1 cellular context compared by ENCODE assay signal in genomic region chr12:104427547-104427938, GRCh38.
TF ChIP-seq lines count a peak whose summit lies in the region.

No MANE protein-coding gene starts in this region.

TF ChIP-seq in GM12878, 131 proteins besides CTCF, POLR2A, EP300 and RAD21 (continued from another document):
- TF ChIP-seq CEBPZ (IDR thresholded peaks at IDR 0.05; ENCODE audit: low read depth, low read length) (no peak), MYB (IDR thresholded peaks at IDR 0.05; ENCODE audit: borderline replicate concordance, low read depth, low read length) (0 out of 2 replicates have a peak, but pooled peaks have one; percentile 65), KLF5 (IDR thresholded peaks at IDR 0.05; ENCODE audit: partially characterized antibody) (no peak), YY1 (IDR thresholded peaks at IDR 0.05; ENCODE audit: low read depth, low read length) (no peak), MLLT1 (IDR thresholded peaks at IDR 0.05) (peak; percentile 66), RELB (IDR thresholded peaks at IDR 0.05; ENCODE audit: low read depth) (peak; percentile 83), IKZF1 (conservative IDR thresholded peaks at IDR 0.05) (peak; percentile 81), BHLHE40 (IDR thresholded peaks at IDR 0.05; ENCODE audit: borderline replicate concordance in 1 of 2, low read depth in 2 of 2, low read length in 1 of 2) (peak; percentile 9 to 60; a peak in 2 of 4 replicates), CHD2 (IDR thresholded peaks at IDR 0.05; ENCODE audit: borderline replicate concordance, low read depth, low read length) (no peak), TCF3 (IDR thresholded peaks at IDR 0.05; ENCODE audit: borderline replicate concordance, insufficient read depth, low read depth, low read length) (no peak), IKZF2 (IDR thresholded peaks at IDR 0.05) (peak; percentile 82 to 84), ELK1 (IDR thresholded peaks at IDR 0.05; ENCODE audit: low read depth, low read length) (no peak), BRCA1 (IDR thresholded peaks at IDR 0.05; ENCODE audit: low read depth, low read length) (no peak), SRF (IDR thresholded peaks at IDR 0.05; ENCODE audit: low read depth in 2 of 2, low read length in 2 of 2) (no peak), E2F8 (IDR thresholded peaks at IDR 0.05; ENCODE audit: low read depth, partially characterized antibody) (no peak), BMI1 (IDR thresholded peaks at IDR 0.05; ENCODE audit: borderline replicate concordance) (peak; percentile 66; the same call in 1 of the 2 replicates), ZBTB33 (IDR thresholded peaks at IDR 0.05) (no peak), MYC (IDR thresholded peaks at IDR 0.05; ENCODE audit: insufficient read depth, insufficient read length, insufficient replicate concordance, low read length, severe bottlenecking) (no peak), ZNF217 (IDR thresholded peaks at IDR 0.05) (0 out of 2 replicates have a peak, but pooled peaks have one; percentile 49), PAX5 (IDR thresholded peaks at IDR 0.05; ENCODE audit: borderline replicate concordance, low read depth, low read length) (no peak), SP1 (IDR thresholded peaks at IDR 0.05; ENCODE audit: low read depth, low read length) (no peak), ATF7 (IDR thresholded peaks at IDR 0.05; ENCODE audit: low read depth) (peak; percentile 75), EGR1 (IDR thresholded peaks at IDR 0.05; ENCODE audit: borderline replicate concordance in 1 of 2, low read depth in 2 of 2, low read length in 2 of 2) (no peak), MEF2B (IDR thresholded peaks at IDR 0.05; ENCODE audit: partially characterized antibody, poor library complexity, severe bottlenecking) (peak; percentile 41), ATF2 (IDR thresholded peaks at IDR 0.05; ENCODE audit: low read length) (no peak), NBN (IDR thresholded peaks at IDR 0.05) (peak; percentile 59; the same call in 1 of the 2 replicates), BCL11A (IDR thresholded peaks at IDR 0.05; ENCODE audit: low read depth, low read length) (peak; percentile 49; the same call in 1 of the 2 replicates), FOS (IDR thresholded peaks at IDR 0.05; ENCODE audit: borderline replicate concordance, extremely low read depth, insufficient read length) (no peak), MTA2 (IDR thresholded peaks at IDR 0.05; ENCODE audit: low read depth) (peak; percentile 96), KAT2A (conservative IDR thresholded peaks at IDR 0.05; ENCODE audit: control insufficient read depth, low read depth, low read length) (no peak), ZNF24 (IDR thresholded peaks at IDR 0.05) (no peak), NR2F1 (conservative IDR thresholded peaks at IDR 0.05) (peak; percentile 48), USF1 (IDR thresholded peaks at IDR 0.05; ENCODE audit: borderline replicate concordance, extremely low read length, insufficient read depth, low read depth, low read length) (no peak), SKIL (IDR thresholded peaks at IDR 0.05; ENCODE audit: low read depth, poor library complexity, severe bottlenecking) (peak; percentile 26), PKNOX1 (IDR thresholded peaks at IDR 0.05) (peak; percentile 40; the same call in 1 of the 2 replicates), SMC3 (IDR thresholded peaks at IDR 0.05; ENCODE audit: borderline replicate concordance, low read length) (no peak)
TF ChIP-seq in GM12878: peak in this region for 17.
